21 cellular contexts compared by ENCODE assay signal in genomic region chr2:180208841-180209240, GRCh38.
DNase-seq lines count a peak whose midpoint lies in the region; ATAC-seq and TF ChIP-seq lines count a peak whose summit lies in the region.
"Had no signal": no experiment of that assay in that cellular context is flagged by ENCODE, and none has a peak within 500 bp of the region (broad histone marks: within the 10 kb centered on the region; RNA-seq: fewer than 3 reads in every experiment).

No MANE protein-coding gene starts in this region.

- no peaks in the 10 kb centered on the region for H3K36me3 ChIP-seq in SJCRH30
- H3K36me3 ChIP-seq: uterus had no signal

- DNase-seq in ELR (ENCODE audit: low read depth) (peak; percentile 81), SJCRH30 (peak in 1 of 2 experiments; percentile 17), fibroblast of gingiva (ENCODE audit: low read depth) (peak; percentile 32), osteocyte (ENCODE audit: extremely low spot score, unreplicated experiment) (no peak), KG1 (lab: John Stamatoyannopoulos, UW) (no peak), HK-2 (ENCODE audit: unreplicated experiment) (no peak)
- DNase-seq: activated CD8-positive, alpha-beta memory T cell treated with anti-CD3 and anti-CD28 coated beads for 24 hours; activated effector memory CD4-positive, alpha-beta T cell treated with Interleukin-2 at 50 U/mL for 16 hours; C1 segment of cervical spinal cord; DND-41; effector memory CD8-positive, alpha-beta T cell; GOT3; head of caudate nucleus; NCI-H1417; NCI-H446 treated with DMSO at 0.1 percent for 48 hours; stimulated activated naive CD8-positive, alpha-beta T cell treated with anti-CD3 and anti-CD28 coated beads, Interleukin-15, amount 100 ng/mL, for 72 hours; uterus had no signal

- H3K27ac Mint-ChIP-seq in osteocyte (ENCODE audit: unreplicated experiment), result peak overlapping the region; percentile 59
- H3K27ac Mint-ChIP-seq: brain; effector memory CD8-positive, alpha-beta T cell; stimulated activated naive CD8-positive, alpha-beta T cell treated with anti-CD3 and anti-CD28 coated beads, Interleukin-15, amount 100 ng/mL, for 72 hours had no signal

- no peak for TF ChIP-seq CTCF in osteocyte (IDR thresholded peaks at IDR 0.05)

- no peak overlapping the region for H3K4me3 Mint-ChIP-seq in osteocyte (ENCODE audit: unreplicated experiment)
- H3K4me3 Mint-ChIP-seq: brain; effector memory CD8-positive, alpha-beta T cell; stimulated activated naive CD8-positive, alpha-beta T cell treated with anti-CD3 and anti-CD28 coated beads, Interleukin-15, amount 100 ng/mL, for 72 hours had no signal

- ATAC-seq in HG03159 (IDR thresholded peaks at IDR 0.05; ENCODE audit: unreplicated experiment) (no peak), HG02973 (IDR thresholded peaks at IDR 0.05; ENCODE audit: unreplicated experiment) (no peak)
- ATAC-seq: effector memory CD8-positive, alpha-beta T cell; K562; stimulated activated naive CD8-positive, alpha-beta T cell treated with anti-CD3 and anti-CD28 coated beads, Interleukin-15, amount 100 ng/mL, for 72 hours had no signal

- no peaks in the 10 kb centered on the region for H3K27me3 Mint-ChIP-seq in osteocyte (ENCODE audit: unreplicated experiment)
- H3K27me3 Mint-ChIP-seq: brain; stimulated activated naive CD8-positive, alpha-beta T cell treated with anti-CD3 and anti-CD28 coated beads, Interleukin-15, amount 100 ng/mL, for 72 hours had no signal

- no peaks in the 10 kb centered on the region for H3K27me3 ChIP-seq in SJCRH30
- H3K27me3 ChIP-seq: uterus had no signal

- H3K9me3 Mint-ChIP-seq in osteocyte (ENCODE audit: unreplicated experiment), result peaks cover 9% of the 10 kb centered on the region
- H3K9me3 Mint-ChIP-seq: effector memory CD8-positive, alpha-beta T cell; stimulated activated naive CD8-positive, alpha-beta T cell treated with anti-CD3 and anti-CD28 coated beads, Interleukin-15, amount 100 ng/mL, for 72 hours had no signal

- no peak overlapping the region for H3K4me3 ChIP-seq in SJCRH30
- H3K4me3 ChIP-seq: K562, uterus had no signal

- H3K36me3 Mint-ChIP-seq in osteocyte (ENCODE audit: unreplicated experiment), result no peaks in the 10 kb centered on the region
- H3K36me3 Mint-ChIP-seq: brain had no signal

- peak overlapping the region; percentile 56 for H3K27ac ChIP-seq in SJCRH30
- H3K27ac ChIP-seq: uterus had no signal

- peaks cover 8% of the 10 kb centered on the region; the same call in 1 of the 2 replicates for H3K9me3 ChIP-seq in SJCRH30 (replicated peaks)
- H3K9me3 ChIP-seq: uterus had no signal

- peaks cover 15% of the 10 kb centered on the region for H3K4me1 Mint-ChIP-seq in osteocyte (ENCODE audit: unreplicated experiment)
- H3K4me1 Mint-ChIP-seq: stimulated activated naive CD8-positive, alpha-beta T cell treated with anti-CD3 and anti-CD28 coated beads, Interleukin-15, amount 100 ng/mL, for 72 hours had no signal

- peaks cover 12% of the 10 kb centered on the region for H3K4me1 ChIP-seq in SJCRH30
- H3K4me1 ChIP-seq: uterus had no signal

Comparison
In these comparisons a context has a peak if more than half of its experiments do, and no peak if none do; other contexts are left out.
1. DNase-seq: peak in ELR (single experiment) and fibroblast of gingiva (single experiment); none in osteocyte (single experiment), KG1 (single experiment) and HK-2 (single experiment).